Comparison of ENCODE assay signal across 11 cellular contexts in the genomic region with DNA sequence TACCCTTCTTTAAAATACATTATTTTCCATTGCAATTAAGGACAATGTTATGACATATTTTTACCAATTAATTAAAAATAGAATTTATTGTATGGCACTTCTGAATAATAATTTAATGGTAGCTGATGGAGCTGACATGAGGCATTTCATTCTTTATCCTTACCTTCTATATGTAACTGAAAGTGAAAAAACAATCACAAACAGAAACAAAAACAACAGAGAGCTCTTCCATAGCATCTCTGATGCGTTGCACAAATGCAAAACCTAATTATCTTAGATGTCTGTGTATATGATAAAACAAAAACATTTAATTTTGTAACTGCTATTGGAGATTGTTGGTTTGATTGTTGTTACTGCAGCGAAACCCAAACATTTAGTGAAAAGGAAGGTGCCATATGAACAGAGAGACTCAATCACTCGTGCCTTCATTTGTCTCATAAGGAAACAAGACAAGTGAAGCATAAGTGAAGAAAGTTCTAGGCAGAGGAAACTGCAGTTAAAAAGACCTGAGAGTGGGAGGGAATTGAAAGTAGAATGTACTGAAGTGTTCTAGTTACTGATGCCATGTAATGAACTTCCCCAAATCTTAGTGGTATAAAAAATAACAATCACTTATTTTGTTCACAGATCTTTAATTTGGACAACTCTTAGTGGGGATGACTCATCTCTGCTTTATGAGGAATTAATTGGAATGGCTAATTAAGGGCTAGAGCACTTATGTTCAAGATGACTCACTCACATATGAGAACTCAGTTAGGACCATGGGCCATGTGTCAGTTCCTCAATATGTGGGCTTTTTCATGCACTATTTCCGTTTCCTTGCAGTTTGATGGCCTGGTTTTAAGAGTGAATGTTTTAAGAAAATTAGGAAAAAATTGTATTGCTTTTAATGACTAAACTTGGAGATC.
A peak's percentile ranks its signal among the peaks of the same experiment; 100 is the strongest.
DNase-seq lines count a peak whose midpoint lies in the region; ATAC-seq lines count a peak whose summit lies in the region.
"Had no signal": no experiment of that assay in that cellular context is flagged by ENCODE, and none has a peak within 500 bp of the region (broad histone marks: within the 10 kb centered on the region; RNA-seq: fewer than 3 reads in every experiment).

No MANE protein-coding gene starts in this region.

- 0 out of 22 replicates have a peak overlapping the region, but pooled peaks of 1 of the 11 experiments have one; percentile 10 for H3K27ac ChIP-seq in BLaER1 treated with 17β-estradiol and CSF1 and Interleukin-3, amounts not matched to agents 10 nM and 100 nM

- H3K36me3 ChIP-seq in BLaER1 treated with 17β-estradiol and CSF1 and Interleukin-3, amounts not matched to agents 10 nM and 100 nM = no peaks in the 10 kb centered on the region

- no peak overlapping the region for H3K9ac ChIP-seq in BLaER1 treated with 17β-estradiol and CSF1 and Interleukin-3, amounts not matched to agents 10 nM and 100 nM

- ATAC-seq in GM19395 (IDR thresholded peaks at IDR 0.05; ENCODE audit: unreplicated experiment) (peak; percentile 93), HG02852 (IDR thresholded peaks at IDR 0.05; ENCODE audit: unreplicated experiment) (peak; percentile 81), HG03565 (IDR thresholded peaks at IDR 0.05; ENCODE audit: unreplicated experiment) (peak; percentile 76), left colon (no peak)
- ATAC-seq: Right ventricle myocardium inferior had no signal

- peaks cover 0 to 15% (median 9%) of the 10 kb centered on the region in 10 experiments; a peak in 12 of 20 replicates for H3K4me1 ChIP-seq in BLaER1 treated with 17β-estradiol and CSF1 and Interleukin-3, amounts not matched to agents 10 nM and 100 nM

- no peaks in the 10 kb centered on the region; a peak in 1 of 22 replicates for H3K27me3 ChIP-seq in BLaER1 treated with 17β-estradiol and CSF1 and Interleukin-3, amounts not matched to agents 10 nM and 100 nM

- H3K9me3 ChIP-seq in BLaER1 treated with 17β-estradiol and CSF1 and Interleukin-3, amounts not matched to agents 10 nM and 100 nM (replicated peaks in 1 of 11) = no peaks in the 10 kb centered on the region

- no peak for DNase-seq in left colon
- DNase-seq in mesenteric fat pad (ENCODE audit: low spot score) = no peak
- DNase-seq in posterior cingulate gyrus = no peak
- DNase-seq in effector CD8-positive, alpha-beta T cell (lab: John Stamatoyannopoulos, UW) = no peak
- DNase-seq: activated CD4-positive, CD25-positive, alpha-beta regulatory T cell; activated effector memory CD4-positive, alpha-beta T cell treated with Interleukin-2 at 50 U/mL for 16 hours had no signal

- H3K4me3 ChIP-seq in BLaER1 treated with 17β-estradiol and CSF1 and Interleukin-3, amounts not matched to agents 10 nM and 100 nM = no peak overlapping the region

- intact Hi-C loops in left colon (cut with DNase I, micrococcal nuclease) (loop anchor here in 1 of 2 donors (10.0 kb wide), 1 partner anchor 537 kb away; no protein-coding TSS in a partner anchor), posterior cingulate gyrus (cut with DNase I) (no loop called here)

- peak overlapping the region in 6 of 11 experiments; percentile 15 to 62 (median 26); a peak in 7 of 22 replicates for H3K4me2 ChIP-seq in BLaER1 treated with 17β-estradiol and CSF1 and Interleukin-3, amounts not matched to agents 10 nM and 100 nM

- H4K20me1 ChIP-seq in BLaER1 treated with 17β-estradiol and CSF1 and Interleukin-3, amounts not matched to agents 10 nM and 100 nM = no peaks in the 10 kb centered on the region
